8 cellular contexts compared by ENCODE assay signal in genomic region chr6:98212468-98212867, GRCh38.
"Had no signal": no experiment of that assay in that cellular context is flagged by ENCODE, and none has a peak within 500 bp of the region (broad histone marks: within the 10 kb centered on the region; RNA-seq: fewer than 3 reads in every experiment).

No MANE protein-coding gene starts in this region.

- H3K4me3 ChIP-seq: GM23248, HAP-1 had no signal

- H3K4me1 ChIP-seq: HAP-1 had no signal

- FAIRE-seq: HTR-8/SVneo had no signal

- H3K9me3 ChIP-seq: HAP-1 had no signal

- ATAC-seq: HCT116 had no signal

- DNase-seq: GM23248, GOT3, H7, KBM-7 had no signal

- H3K27ac ChIP-seq: GM23248, KMS-11 had no signal

- H3K36me3 ChIP-seq: HAP-1 had no signal
